ENCODE assay signal across 8 cellular contexts in genomic region chr10:46228076-46229071, GRCh38. TPM values are rescaled to one million over a fixed set of nuclear protein-coding genes. Genes with fewer than 3 reads are reported as not detected.
DNase-seq lines count a peak whose midpoint lies in the region; ATAC-seq and TF ChIP-seq lines count a peak whose summit lies in the region.

No MANE protein-coding gene starts in this region.

- DNase-seq in GM04503 (ENCODE audit: low read depth) (peak; percentile 15), HFF-Myc (ENCODE audit: extremely low read depth, low read depth) (peak; percentile 4), NCI-H774 (lab: John Stamatoyannopoulos, UW) (peak; percentile 25), endodermal cell (peak; percentile 92), mesenteric fat pad (ENCODE audit: low spot score) (peak; percentile 90)
- DNase-seq in activated CD8-positive, alpha-beta memory T cell treated with anti-CD3 and anti-CD28 coated beads for 4 hours (ENCODE audit: low read depth in 2 of 2), result peak; percentile 13 to 31
- DNase-seq in stimulated activated CD8-positive, alpha-beta memory T cell treated with anti-CD3 and anti-CD28 coated beads, Interleukin-2, amount 100 ng/mL, for 1 hour (ENCODE audit: low read depth in 2 of 2), result peak; percentile 26 to 31

- no peak overlapping the region for H3K4me3 ChIP-seq in HFF-Myc (replicated peaks; ENCODE audit: low read depth, low read length)
- H3K4me3 ChIP-seq in endodermal cell (ENCODE audit: low read length), result no peak overlapping the region

- 42 to 54% methylated on average over 3 to 11 of the region's 11 CpGs for WGBS in endodermal cell (ENCODE audit: insufficient coverage in 1 of 2, insufficient read length in 1 of 2), 2 experiments

- H3K27me3 ChIP-seq in endodermal cell (ENCODE audit: control insufficient read depth, insufficient read depth, low read length, poor library complexity, severe bottlenecking), result no peaks in the 10 kb centered on the region

- H3K36me3 Mint-ChIP-seq in endodermal cell (ENCODE audit: low read depth), result no peaks in the 10 kb centered on the region

- H3K4me1 ChIP-seq in endodermal cell (ENCODE audit: control insufficient read depth, insufficient read depth, low read length), result peaks cover 3% of the 10 kb centered on the region

- no peak overlapping the region for H3K4me3 Mint-ChIP-seq in endodermal cell

- no peaks in the 10 kb centered on the region for H3K36me3 ChIP-seq in endodermal cell (ENCODE audit: control insufficient read depth, insufficient read depth, low read length)

- peak overlapping the region; percentile 55 for H3K27ac Mint-ChIP-seq in endodermal cell

- no peak overlapping the region for H3K9ac ChIP-seq in endodermal cell (ENCODE audit: extremely low read depth, low read length, poor library complexity, severe bottlenecking)

- H3K27me3 Mint-ChIP-seq in endodermal cell (ENCODE audit: insufficient read depth), result no peaks in the 10 kb centered on the region

- no peak overlapping the region for H3K27ac ChIP-seq in endodermal cell (ENCODE audit: low read depth, low read length)

- ATAC-seq in HG03039 (IDR thresholded peaks at IDR 0.05; ENCODE audit: unreplicated experiment), result no peak

- no peaks in the 10 kb centered on the region for H3K9me3 Mint-ChIP-seq in endodermal cell

- TF ChIP-seq CTCF in HFF-Myc (IDR thresholded peaks at IDR 0.05; ENCODE audit: low read depth, low read length, missing control alignments) (peak; percentile 71), endodermal cell (conservative IDR thresholded peaks at IDR 0.05) (peak; percentile 87)

- no peaks in the 10 kb centered on the region for H3K9me3 ChIP-seq in endodermal cell (ENCODE audit: control insufficient read depth, low read length)

- H3K4me1 Mint-ChIP-seq in endodermal cell, result peaks cover 11% of the 10 kb centered on the region

RNA-seq across cellular contexts. Expression of gene ANTXRL, which starts 58.4 kb away (rescaled TPM):
- total RNA-seq in endodermal cell (not detected), mesenteric fat pad (not detected)
- polyA plus RNA-seq in endodermal cell (2013, experiment 1 of 2), result not detected
- polyA plus RNA-seq in endodermal cell (2013, experiment 2 of 2), result not detected

Comparison
In these comparisons a context has a peak if more than half of its experiments do, and no peak if none do; other contexts are left out.
1. DNase-seq: peak in every context shown above with its lines; median percentile 92 in endodermal cell; 90 in mesenteric fat pad; 28 in stimulated activated CD8-positive, alpha-beta memory T cell treated with anti-CD3 and anti-CD28 coated beads, Interleukin-2, amount 100 ng/mL, for 1 hour; 25 in NCI-H774; 22 in activated CD8-positive, alpha-beta memory T cell treated with anti-CD3 and anti-CD28 coated beads for 4 hours; 15 in GM04503; 4 in HFF-Myc.